ENCODE assay signal across 8 cellular contexts in genomic region chr7:134645935-134646334, GRCh38. TPM values are rescaled to one million over a fixed set of nuclear protein-coding genes. Genes with fewer than 3 reads are reported as not detected.
DNase-seq lines count a peak whose midpoint lies in the region; ATAC-seq and TF ChIP-seq lines count a peak whose summit lies in the region.

No MANE protein-coding gene starts in this region.

- H3K27ac Mint-ChIP-seq in mesothelial cell of epicardium: no peak overlapping the region

- H3K9me3 Mint-ChIP-seq in mesothelial cell of epicardium: peaks cover 13% of the 10 kb centered on the region

- no peaks in the 10 kb centered on the region for H3K36me3 ChIP-seq in BLaER1 treated with 17β-estradiol and CSF1 and Interleukin-3, amounts not matched to agents 10 nM and 100 nM
- H3K36me3 ChIP-seq in HUES64 (ENCODE audit: insufficient read depth, low read length): no peaks in the 10 kb centered on the region
- no peaks in the 10 kb centered on the region for H3K36me3 ChIP-seq in colonic mucosa

- H3K27me3 ChIP-seq in BLaER1 treated with 17β-estradiol and CSF1 and Interleukin-3, amounts not matched to agents 10 nM and 100 nM: no peaks in the 10 kb centered on the region
- no peaks in the 10 kb centered on the region for H3K27me3 ChIP-seq in HUES64 (ENCODE audit: insufficient read depth, low read length)
- H3K27me3 ChIP-seq in colonic mucosa: no peaks in the 10 kb centered on the region

- H3K9ac ChIP-seq in BLaER1 treated with 17β-estradiol and CSF1 and Interleukin-3, amounts not matched to agents 10 nM and 100 nM: peak overlapping the region; percentile 76 to 88 (median 83)
- H3K9ac ChIP-seq in HUES64 (ENCODE audit: low read depth, low read length) (peak overlapping the region; percentile 73), colonic mucosa (ENCODE audit: low read depth in 2 of 2, low read length in 2 of 2) (peak overlapping the region; percentile 76 to 92)

- DNase-seq in colonic mucosa: no peak
- DNase-seq in myocyte (ENCODE audit: low read depth): peak; percentile 35
- DNase-seq in mesothelial cell of epicardium (ENCODE audit: low spot score in 2 of 2, unreplicated experiment in 2 of 2): no peak
- no peak for DNase-seq in SIG-M5 (lab: John Stamatoyannopoulos, UW)

- H3K4me2 ChIP-seq in BLaER1 treated with 17β-estradiol and CSF1 and Interleukin-3, amounts not matched to agents 10 nM and 100 nM: peak overlapping the region; percentile 80 to 95 (median 88)

- peaks cover 28 to 47% (median 38%) of the 10 kb centered on the region in 10 experiments for H3K4me1 ChIP-seq in BLaER1 treated with 17β-estradiol and CSF1 and Interleukin-3, amounts not matched to agents 10 nM and 100 nM
- peaks cover 4% of the 10 kb centered on the region; the same call in 1 of the 2 replicates for H3K4me1 ChIP-seq in HUES64 (ENCODE audit: insufficient read depth, low read length)
- H3K4me1 ChIP-seq in colonic mucosa: no peaks in the 10 kb centered on the region

- peaks cover 9 to 14% (median 12%) of the 10 kb centered on the region in 11 experiments; a peak in 20 of 22 replicates for H3K9me3 ChIP-seq in BLaER1 treated with 17β-estradiol and CSF1 and Interleukin-3, amounts not matched to agents 10 nM and 100 nM (replicated peaks in 1 of 11)
- no peaks in the 10 kb centered on the region for H3K9me3 ChIP-seq in HUES64 (ENCODE audit: insufficient read depth, low read depth, low read length)
- no peaks in the 10 kb centered on the region for H3K9me3 ChIP-seq in colonic mucosa

- H3K27ac ChIP-seq in BLaER1 treated with 17β-estradiol and CSF1 and Interleukin-3, amounts not matched to agents 10 nM and 100 nM: peak overlapping the region; percentile 65 to 87 (median 81)
- H3K27ac ChIP-seq in HUES64 (ENCODE audit: low read depth, low read length): no peak overlapping the region
- H3K27ac ChIP-seq in colonic mucosa: peak overlapping the region; percentile 80

- no peaks in the 10 kb centered on the region for H3K36me3 Mint-ChIP-seq in mesothelial cell of epicardium

- WGBS in HUES64: 17% methylated on average over 8 of the region's 8 CpGs

- intact Hi-C loops in colonic mucosa (cut with DNase I): no loop called here

- TF ChIP-seq CTCF in colonic mucosa (IDR thresholded peaks at IDR 0.05) (no peak), mesothelial cell of epicardium (IDR thresholded peaks at IDR 0.05; ENCODE audit: unreplicated experiment) (no peak)

- peak overlapping the region; percentile 66 to 80 (median 73) for H3K4me3 ChIP-seq in BLaER1 treated with 17β-estradiol and CSF1 and Interleukin-3, amounts not matched to agents 10 nM and 100 nM
- H3K4me3 ChIP-seq in HUES64 (ENCODE audit: low read length) (peak overlapping the region; percentile 91), colonic mucosa (peak overlapping the region; percentile 84)

- ATAC-seq in HG03469 (IDR thresholded peaks at IDR 0.05; ENCODE audit: unreplicated experiment) (no peak), HG02623 (IDR thresholded peaks at IDR 0.05; ENCODE audit: unreplicated experiment) (no peak)

- H3K4me1 Mint-ChIP-seq in mesothelial cell of epicardium: peaks cover 10% of the 10 kb centered on the region

- no peak overlapping the region for H3K4me3 Mint-ChIP-seq in mesothelial cell of epicardium

- no peaks in the 10 kb centered on the region for H4K20me1 ChIP-seq in BLaER1 treated with 17β-estradiol and CSF1 and Interleukin-3, amounts not matched to agents 10 nM and 100 nM

- H3K27me3 Mint-ChIP-seq in mesothelial cell of epicardium (ENCODE audit: low read depth): peaks cover 11% of the 10 kb centered on the region

RNA-seq across cellular contexts. Expression of gene BPGM, which starts 0.7 kb away (rescaled TPM):
- polyA plus RNA-seq in HUES64 (2013, experiment 1 of 2): 15.7 TPM
- 17.2 TPM for polyA plus RNA-seq in HUES64 (2013, experiment 2 of 2)
- total RNA-seq in colonic mucosa (10 to 100 TPM; 10.5 to 10.6 TPM), myocyte (34.0 and 45.0 TPM in 2 replicates), mesothelial cell of epicardium (13.3 to 15.0 TPM (median 14.8 TPM) in 3 replicates)
- polyA plus RNA-seq in myocyte (2012): 43.4 TPM
